8 cellular contexts compared by ENCODE assay signal in genomic region chr12:123387508-123388217, GRCh38. TPM values are rescaled to one million over a fixed set of nuclear protein-coding genes. Genes with fewer than 3 reads are reported as not detected.
DNase-seq lines count a peak whose midpoint lies in the region; ATAC-seq, FAIRE-seq and TF ChIP-seq lines count a peak whose summit lies in the region.

No MANE protein-coding gene starts in this region.

- H3K4me1 ChIP-seq in K562 (replicated peaks in 1 of 2; ENCODE audit: control insufficient read depth in 2 of 2, insufficient read depth in 2 of 2, low read length in 2 of 2) = peaks cover 37 to 55% of the 10 kb centered on the region in 2 experiments
- H3K4me1 ChIP-seq in aorta (ENCODE audit: control insufficient read depth in 1 of 2, insufficient read depth in 2 of 2, low read length in 2 of 2) = no peaks in the 10 kb centered on the region

- H3K27ac ChIP-seq in K562 (ENCODE audit: extremely low read depth, low read depth, low read length) (peak overlapping the region; percentile 93), aorta (ENCODE audit: low read depth in 1 of 2, low read length in 2 of 2) (peak overlapping the region; percentile 25 to 29)

- peak; percentile 48 for ATAC-seq in K562
- ATAC-seq in aorta (ENCODE audit: low FRiP score) = no peak
- no peak for ATAC-seq in HG03378 (IDR thresholded peaks at IDR 0.05; ENCODE audit: unreplicated experiment)
- no peak for ATAC-seq in GM19351 (IDR thresholded peaks at IDR 0.05; ENCODE audit: unreplicated experiment)

- H3K9me1 ChIP-seq in K562 (ENCODE audit: control insufficient read depth, insufficient read depth, low read length) = no peaks in the 10 kb centered on the region

- POLR2A ChIA-PET in K562 (lab: Yijun Ruan, JAX) = interaction anchor here (0.5 to 7.1 kb wide), 15 partner anchors 10 to 345 kb away, joined by 3 to 151 read pairs (median 4); partner anchors contain the start of genes DDX55 and SBNO1

- no TSS peak for BruUV-seq in K562 (replicated peaks; lab: Mats Ljungman, UMichigan)

- H2AFZ ChIP-seq in K562 (ENCODE audit: low read depth, low read length) = no peak overlapping the region

- 3% methylated on average over 8 of the region's 8 CpGs for WGBS in K562 (ENCODE audit: insufficient coverage, low coverage, missing lambda C conversion rate)
- WGBS in aorta, 2 donors = 58 to 63% methylated on average over 8 of the region's 8 CpGs

- CTCF ChIA-PET in K562 (lab: Yijun Ruan, JAX; ENCODE audit: low intra/inter-chr PET ratio) = interaction anchor here (0.6 kb wide), 1 partner anchor 116 kb away, joined by 3 read pairs; the partner anchor contains the start of gene CDK2AP1

- H3K4me3 Mint-ChIP-seq in mesothelial cell of epicardium = peak overlapping the region; percentile 82

- in situ Hi-C loops in K562 (cut with MboI) = loop anchor here (25.0 kb wide), 1 partner anchor 1550 kb away; no protein-coding TSS in a partner anchor

- intact Hi-C loops in K562 (cut with micrococcal nuclease) (loop anchor here (1.0 to 10.0 kb wide), 4 partner anchors 22 to 327 kb away; partner anchors contain the start of genes ATP6V0A2 and SNRNP35), aorta (cut with DNase I) (no loop called here)

- DNase-seq in stimulated activated CD4-positive, alpha-beta T cell treated with anti-CD3 and anti-CD28 coated beads, Interleukin-15, amount 100 ng/mL, for 24 hours = peak; percentile 18
- no peak for DNase-seq in stimulated activated CD4-positive, alpha-beta T cell treated with anti-CD3 and anti-CD28 coated beads, Interleukin-4, amount 100 ng/mL, for 24 hours
- peak in 2 of 4 experiments; percentile 69 to 89 for DNase-seq in K562 (ENCODE audit: extremely low read depth in 1 of 4, low spot score in 3 of 4)
- no peak for DNase-seq in mesothelial cell of epicardium (ENCODE audit: low spot score in 2 of 2, unreplicated experiment in 2 of 2)
- DNase-seq in aorta = no peak
- no peak for DNase-seq in SIG-M5 treated with dmso at 0.1 percent for 504 hours (lab: John Stamatoyannopoulos, UW; ENCODE audit: unreplicated experiment)

- peaks cover 29% of the 10 kb centered on the region for H3K4me1 Mint-ChIP-seq in mesothelial cell of epicardium

- TF ChIP-seq EP300 in K562 (IDR thresholded peaks at IDR 0.05; ENCODE audit: low read length) = peak; percentile 90

- TF ChIP-seq POLR2A in K562 (conservative IDR thresholded peaks at IDR 0.05) = no peak; the same call in 1 of the 2 replicates

- peak overlapping the region; percentile 97 for H3K4me2 ChIP-seq in K562 (ENCODE audit: insufficient read depth, low read length)

- H3K27me3 ChIP-seq in K562 (ENCODE audit: control insufficient read depth in 2 of 2, insufficient read depth in 2 of 2, low read length in 2 of 2) (no peaks in the 10 kb centered on the region; a peak in 1 of 5 replicates), aorta (ENCODE audit: control insufficient read depth in 1 of 2, insufficient read depth in 2 of 2, low read length in 1 of 2) (no peaks in the 10 kb centered on the region)

- H3K36me3 ChIP-seq in K562 (ENCODE audit: control insufficient read depth, insufficient read depth, low read length) (peaks cover 37% of the 10 kb centered on the region), aorta (ENCODE audit: control insufficient read depth in 1 of 2, insufficient read depth in 2 of 2, low read length in 1 of 2) (peaks cover 0 to 3% of the 10 kb centered on the region in 2 donors)

- H3K9me3 Mint-ChIP-seq in mesothelial cell of epicardium = no peaks in the 10 kb centered on the region

- peak overlapping the region; percentile 86 for H3K27ac Mint-ChIP-seq in mesothelial cell of epicardium

- H3K79me2 ChIP-seq in K562 (ENCODE audit: control insufficient read depth, insufficient read depth, low read length) = peaks cover 80% of the 10 kb centered on the region

- FAIRE-seq in K562 (lab: Jason Lieb, UNC) = no peak

- H3K9ac ChIP-seq in K562 (ENCODE audit: insufficient read depth in 1 of 2, low read depth in 2 of 2, low read length in 2 of 2) = peak overlapping the region; percentile 37 to 97; a peak in 3 of 4 replicates

- no peaks in the 10 kb centered on the region for H3K27me3 Mint-ChIP-seq in mesothelial cell of epicardium (ENCODE audit: low read depth)

- H3K9me3 ChIP-seq in K562 (replicated peaks; ENCODE audit: control insufficient read depth, insufficient read depth, low read depth, low read length) (no peaks in the 10 kb centered on the region), aorta (ENCODE audit: control insufficient read depth, low read length) (no peaks in the 10 kb centered on the region)

- peak in 1 of 2 experiments; percentile 20; a peak in 1 of 4 replicates for TF ChIP-seq RAD21 in K562 (CRISPR knock-in tag; conservative IDR thresholded peaks at IDR 0.05 in 1 of 2, IDR thresholded peaks at IDR 0.05 in 1 of 2)

- TF ChIP-seq CTCF in K562 (IDR thresholded peaks at IDR 0.05 in 2 of 3, conservative IDR thresholded peaks at IDR 0.05 in 1 of 3; ENCODE audit: insufficient read depth in 2 of 3, low read depth in 1 of 3, low read length in 3 of 3) (0 out of 6 replicates have a peak, but pooled peaks of 1 of the 3 experiments have one; percentile 17), mesothelial cell of epicardium (IDR thresholded peaks at IDR 0.05; ENCODE audit: unreplicated experiment) (no peak)

- H3K4me3 ChIP-seq in K562 = peak overlapping the region; percentile 42
- H3K4me3 ChIP-seq in aorta (ENCODE audit: low read length in 2 of 2) = no peak overlapping the region

- H3K36me3 Mint-ChIP-seq in mesothelial cell of epicardium = peaks cover 1% of the 10 kb centered on the region

- H4K20me1 ChIP-seq in K562 (replicated peaks; ENCODE audit: control insufficient read depth, insufficient read depth, low read length) = peaks cover 26% of the 10 kb centered on the region

RNA-seq across cellular contexts. Expression of gene KMT5A, which starts 3.7 kb away (rescaled TPM):
- 296 and 336 TPM in 2 replicates for total RNA-seq in K562 (2011; cell fraction: chromatin; rRNA removed; ENCODE audit: low replicate concordance)
- 169 and 201 TPM in 2 replicates for total RNA-seq in K562 (2011; cell fraction: nucleolus; rRNA removed)
- total RNA-seq in K562 (2011; cell fraction: nucleoplasm; rRNA removed) = 216 and 245 TPM in 2 replicates
- 153 and 165 TPM in 2 replicates for total RNA-seq in K562 (2014; rRNA removed)
- total RNA-seq in K562 (2014; rRNA removed; fragmentation: Illumina TruSeq; extraction: Trizol) = 153 and 195 TPM in 2 replicates
- 133 and 136 TPM in 2 replicates for total RNA-seq in K562 (2015; rRNA removed; fragmentation: Illumina TruSeq; extraction: Trizol)
- total RNA-seq in K562 (2021) = 157 and 164 TPM in 2 replicates
- polyA plus RNA-seq in K562 (2011; rRNA removed) = 77.7 and 87.8 TPM in 2 replicates
- polyA plus RNA-seq in K562 (2011; cell fraction: cytosol; rRNA removed) = 59.9 and 64.6 TPM in 2 replicates
- 179 and 218 TPM in 2 replicates for polyA plus RNA-seq in K562 (2011; cell fraction: nucleus; rRNA removed)
- 116 and 157 TPM in 2 replicates for polyA plus RNA-seq in K562 (2012)
- polyA plus RNA-seq in K562 (2014; fragmentation: Illumina TruSeq; extraction: Trizol) = 172 and 197 TPM in 2 replicates
- polyA plus RNA-seq in K562 (2014; fragmentation: Nextera tagmentation; extraction: Ambion mirVana) = 10 to 100 TPM; 20.7 to 30.1 TPM
- polyA plus RNA-seq in K562 (2014; rRNA removed) = 151 and 160 TPM in 2 replicates
- polyA minus RNA-seq in K562 (2011; rRNA and poly(A)+ RNA removed) = 69.2 and 78.0 TPM in 2 replicates
- polyA minus RNA-seq in K562 (2011; cell fraction: cytosol; rRNA and poly(A)+ RNA removed) = 49.2 and 53.7 TPM in 2 replicates
- polyA minus RNA-seq in K562 (2011; cell fraction: nucleus; rRNA and poly(A)+ RNA removed) = 57.6 and 71.6 TPM in 2 replicates
- total RNA-seq in mesothelial cell of epicardium = 36.0 to 37.6 TPM (median 37.0 TPM) in 3 replicates
- total RNA-seq in aorta = 10 to 100 TPM; 51.9 to 55.9 TPM
- polyA plus RNA-seq in aorta = 10 to 100 TPM; 23.7 to 58.1 TPM

RNA-seq across cellular contexts. Expression of gene SBNO1, which starts 23.0 kb away (rescaled TPM):
- total RNA-seq in K562 (2011; cell fraction: chromatin; rRNA removed; ENCODE audit: low replicate concordance) = 19.8 and 69.2 TPM in 2 replicates
- total RNA-seq in K562 (2011; cell fraction: nucleolus; rRNA removed) = 11.7 and 13.8 TPM in 2 replicates
- 27.0 and 42.9 TPM in 2 replicates for total RNA-seq in K562 (2011; cell fraction: nucleoplasm; rRNA removed)
- total RNA-seq in K562 (2014; rRNA removed) (28.4 and 35.9 TPM in 2 replicates), K562 (2014; rRNA removed; fragmentation: Illumina TruSeq; extraction: Trizol) (68.1 and 84.1 TPM in 2 replicates), K562 (2015; rRNA removed; fragmentation: Illumina TruSeq; extraction: Trizol) (56.7 and 61.7 TPM in 2 replicates), K562 (2021) (73.7 and 77.1 TPM in 2 replicates), mesothelial cell of epicardium (35.0 to 38.0 TPM (median 36.2 TPM) in 3 replicates), aorta (10 to 100 TPM; 25.6 to 28.6 TPM)
- polyA plus RNA-seq in K562 (2011; rRNA removed) (22.8 and 31.2 TPM in 2 replicates), K562 (2014; fragmentation: Illumina TruSeq; extraction: Trizol) (36.3 and 38.4 TPM in 2 replicates), K562 (2014; fragmentation: Nextera tagmentation; extraction: Ambion mirVana) (10 to 100 TPM; 14.9 to 25.6 TPM), K562 (2014; rRNA removed) (21.1 and 23.9 TPM in 2 replicates), aorta (1 to 10 TPM; 4.0 to 4.2 TPM)
- polyA plus RNA-seq in K562 (2011; cell fraction: cytosol; rRNA removed) = 7.1 and 13.2 TPM in 2 replicates
- 11.2 and 12.7 TPM in 2 replicates for polyA plus RNA-seq in K562 (2011; cell fraction: nucleus; rRNA removed)
- polyA plus RNA-seq in K562 (2012) = 17.7 and 32.6 TPM in 2 replicates
- polyA minus RNA-seq in K562 (2011; rRNA and poly(A)+ RNA removed) = 111 and 113 TPM in 2 replicates
- polyA minus RNA-seq in K562 (2011; cell fraction: cytosol; rRNA and poly(A)+ RNA removed) = 40.2 and 42.4 TPM in 2 replicates
- 8.6 and 19.5 TPM in 2 replicates for polyA minus RNA-seq in K562 (2011; cell fraction: nucleus; rRNA and poly(A)+ RNA removed)

RNA-seq across cellular contexts. Expression of gene RILPL2, which starts 48.8 kb away (rescaled TPM):
- 1.4 and 2.2 TPM in 2 replicates for total RNA-seq in K562 (2011; cell fraction: chromatin; rRNA removed; ENCODE audit: low replicate concordance)
- 1.4 and 1.5 TPM in 2 replicates for total RNA-seq in K562 (2011; cell fraction: nucleolus; rRNA removed)
- 1.8 and 2.7 TPM in 2 replicates for total RNA-seq in K562 (2011; cell fraction: nucleoplasm; rRNA removed)
- 5.6 and 6.2 TPM in 2 replicates for total RNA-seq in K562 (2014; rRNA removed)
- 2.9 and 3.5 TPM in 2 replicates for total RNA-seq in K562 (2014; rRNA removed; fragmentation: Illumina TruSeq; extraction: Trizol)
- 4.6 and 5.0 TPM in 2 replicates for total RNA-seq in K562 (2015; rRNA removed; fragmentation: Illumina TruSeq; extraction: Trizol)
- 3.8 and 4.8 TPM in 2 replicates for total RNA-seq in K562 (2021)
- polyA plus RNA-seq in K562 (2011; rRNA removed) = 3.8 and 4.6 TPM in 2 replicates
- 2.4 and 2.6 TPM in 2 replicates for polyA plus RNA-seq in K562 (2011; cell fraction: cytosol; rRNA removed)
- polyA plus RNA-seq in K562 (2011; cell fraction: nucleus; rRNA removed) = 0.95 and 1.3 TPM in 2 replicates
- 4.9 and 8.8 TPM in 2 replicates for polyA plus RNA-seq in K562 (2012)
- polyA plus RNA-seq in K562 (2014; fragmentation: Illumina TruSeq; extraction: Trizol) = 4.3 and 5.5 TPM in 2 replicates
- polyA plus RNA-seq in K562 (2014; fragmentation: Nextera tagmentation; extraction: Ambion mirVana) = under 1 TPM; 0.61 to 0.73 TPM
- 5.8 and 5.9 TPM in 2 replicates for polyA plus RNA-seq in K562 (2014; rRNA removed)
- 1.7 and 2.4 TPM in 2 replicates for polyA minus RNA-seq in K562 (2011; rRNA and poly(A)+ RNA removed)
- polyA minus RNA-seq in K562 (2011; cell fraction: cytosol; rRNA and poly(A)+ RNA removed) = 1.5 and 1.8 TPM in 2 replicates
- polyA minus RNA-seq in K562 (2011; cell fraction: nucleus; rRNA and poly(A)+ RNA removed) = 0.54 and 0.89 TPM in 2 replicates
- total RNA-seq in mesothelial cell of epicardium = 2.4 TPM in 3 replicates
- total RNA-seq in aorta = 10 to 100 TPM; 12.6 to 13.7 TPM
- 10 to 100 TPM; 19.4 to 25.3 TPM for polyA plus RNA-seq in aorta
